In genomic region chr4:18536420-18536819, GRCh38 we compare ENCODE assay signal across 23 cellular contexts.
DNase-seq lines count a peak whose midpoint lies in the region; ATAC-seq lines count a peak whose summit lies in the region.
"Had no signal": no experiment of that assay in that cellular context is flagged by ENCODE, and none has a peak within 500 bp of the region (broad histone marks: within the 10 kb centered on the region; RNA-seq: fewer than 3 reads in every experiment).

No MANE protein-coding gene starts in this region.

- in situ Hi-C loops in SK-MEL-5 (cut with HindIII; ENCODE audit: low pct_unique_long_range_greater_than_20kb, low sequenced_read_pairs): no loop called here

- DNase-seq in ELF-1 (ENCODE audit: low read depth, low spot score) (peak; percentile 3), HuH-7 (ENCODE audit: low spot score) (peak; percentile 19), SK-MEL-5 (ENCODE audit: low read depth, low spot score) (peak; percentile 2), islet precursor cell (peak; percentile 62), Right ventricle myocardium superior (no peak), NCI-H2171 treated with DMSO at 0.1 percent for 48 hours (lab: John Stamatoyannopoulos, UW) (no peak)
- DNase-seq: activated CD4-positive, alpha-beta T cell treated with anti-CD3 and anti-CD28 coated beads, Interleukin-2, amount 10 ng/mL, durations not matched to agents 7 days and 5 days; activated CD8-positive, alpha-beta memory T cell treated with anti-CD3 and anti-CD28 coated beads, Interleukin-2, amount 50 U/mL, for 4 hours; activated naive CD8-positive, alpha-beta T cell treated with anti-CD3 and anti-CD28 coated beads, Interleukin-2, amount 10 ng/mL, durations not matched to agents 7 days and 5 days; CD8-positive, alpha-beta T cell; cerebellar nuclear complex; DMS79 treated with DMSO at 0.1 percent for 48 hours; effector CD4-positive, alpha-beta T cell; left lung; midbrain; NCI-H1694; NCI-H226; stimulated activated naive B cell treated with anti-CD40 and anti-IgM and Interleukin-4, amounts not matched to agents 10 μg/mL and 1 μg/mL and 100 μg/mL, for 72 hours; SW 1271 had no signal

- intact Hi-C loops in Right ventricle myocardium superior (cut with DNase I): no loop called here

- no peak for ATAC-seq in GM21529 (IDR thresholded peaks at IDR 0.05; ENCODE audit: unreplicated experiment)
- no peak for ATAC-seq in Right ventricle myocardium superior (ENCODE audit: poor library complexity)
- ATAC-seq: CD8-positive, alpha-beta T cell; esophagus mucosa; gastroesophageal sphincter; left lung; natural killer cell treated with Interleukin-12 subunit alpha and Interleukin-12 subunit beta and Interleukin-15 and Interleukin-18, amount 100 ng/mL, for 72 hours; stimulated activated naive B cell treated with anti-CD40 and anti-IgM and Interleukin-4, amounts not matched to agents 10 μg/mL and 1 μg/mL and 100 μg/mL, for 72 hours had no signal

Comparison
In these comparisons a context has a peak if more than half of its experiments do, and no peak if none do; other contexts are left out.
1. DNase-seq: peak in ELF-1 (single experiment), HuH-7 (single experiment), SK-MEL-5 (single experiment) and islet precursor cell (single experiment); none in Right ventricle myocardium superior (single experiment) and NCI-H2171 treated with DMSO at 0.1 percent for 48 hours (single experiment).